1 cellular context compared by ENCODE assay signal in genomic region chr4:47642985-47643745, GRCh38.
TF ChIP-seq lines count a peak whose summit lies in the region.

No MANE protein-coding gene starts in this region.

TF ChIP-seq in K562, 482 proteins besides CTCF, POLR2A, EP300 and RAD21 (continued from another document):
- TF ChIP-seq, protein P1, sequence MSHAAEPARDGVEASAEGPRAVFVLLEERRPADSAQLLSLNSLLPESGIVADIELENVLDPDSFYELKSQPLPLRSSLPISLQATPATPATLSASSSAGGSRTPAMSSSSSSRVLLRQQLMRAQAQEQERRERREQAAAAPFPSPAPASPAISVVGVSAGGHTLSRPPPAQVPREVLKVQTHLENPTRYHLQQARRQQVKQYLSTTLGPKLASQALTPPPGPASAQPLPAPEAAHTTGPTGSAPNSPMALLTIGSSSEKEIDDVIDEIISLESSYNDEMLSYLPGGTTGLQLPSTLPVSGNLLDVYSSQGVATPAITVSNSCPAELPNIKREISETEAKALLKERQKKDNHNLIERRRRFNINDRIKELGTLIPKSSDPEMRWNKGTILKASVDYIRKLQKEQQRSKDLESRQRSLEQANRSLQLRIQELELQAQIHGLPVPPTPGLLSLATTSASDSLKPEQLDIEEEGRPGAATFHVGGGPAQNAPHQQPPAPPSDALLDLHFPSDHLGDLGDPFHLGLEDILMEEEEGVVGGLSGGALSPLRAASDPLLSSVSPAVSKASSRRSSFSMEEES (CRISPR knock-in tag; IDR thresholded peaks at IDR 0.05): peak; percentile 93
- TF ChIP-seq HDAC1 (IDR thresholded peaks at IDR 0.05) (no peak), RAD51 (IDR thresholded peaks at IDR 0.05; ENCODE audit: borderline replicate concordance, low read depth) (peak; percentile 75), ZEB2 (IDR thresholded peaks at IDR 0.05) (no peak), ZNF217 (CRISPR knock-in tag; IDR thresholded peaks at IDR 0.05) (no peak), CBFA2T2 (conservative IDR thresholded peaks at IDR 0.05) (peak; percentile 38), CLOCK (CRISPR knock-in tag; IDR thresholded peaks at IDR 0.05; ENCODE audit: borderline replicate concordance) (no peak)
- TF ChIP-seq, protein P2, sequence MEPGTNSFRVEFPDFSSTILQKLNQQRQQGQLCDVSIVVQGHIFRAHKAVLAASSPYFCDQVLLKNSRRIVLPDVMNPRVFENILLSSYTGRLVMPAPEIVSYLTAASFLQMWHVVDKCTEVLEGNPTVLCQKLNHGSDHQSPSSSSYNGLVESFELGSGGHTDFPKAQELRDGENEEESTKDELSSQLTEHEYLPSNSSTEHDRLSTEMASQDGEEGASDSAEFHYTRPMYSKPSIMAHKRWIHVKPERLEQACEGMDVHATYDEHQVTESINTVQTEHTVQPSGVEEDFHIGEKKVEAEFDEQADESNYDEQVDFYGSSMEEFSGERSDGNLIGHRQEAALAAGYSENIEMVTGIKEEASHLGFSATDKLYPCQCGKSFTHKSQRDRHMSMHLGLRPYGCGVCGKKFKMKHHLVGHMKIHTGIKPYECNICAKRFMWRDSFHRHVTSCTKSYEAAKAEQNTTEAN (CRISPR knock-in tag; IDR thresholded peaks at IDR 0.05): no peak
- TF ChIP-seq, protein P3, sequence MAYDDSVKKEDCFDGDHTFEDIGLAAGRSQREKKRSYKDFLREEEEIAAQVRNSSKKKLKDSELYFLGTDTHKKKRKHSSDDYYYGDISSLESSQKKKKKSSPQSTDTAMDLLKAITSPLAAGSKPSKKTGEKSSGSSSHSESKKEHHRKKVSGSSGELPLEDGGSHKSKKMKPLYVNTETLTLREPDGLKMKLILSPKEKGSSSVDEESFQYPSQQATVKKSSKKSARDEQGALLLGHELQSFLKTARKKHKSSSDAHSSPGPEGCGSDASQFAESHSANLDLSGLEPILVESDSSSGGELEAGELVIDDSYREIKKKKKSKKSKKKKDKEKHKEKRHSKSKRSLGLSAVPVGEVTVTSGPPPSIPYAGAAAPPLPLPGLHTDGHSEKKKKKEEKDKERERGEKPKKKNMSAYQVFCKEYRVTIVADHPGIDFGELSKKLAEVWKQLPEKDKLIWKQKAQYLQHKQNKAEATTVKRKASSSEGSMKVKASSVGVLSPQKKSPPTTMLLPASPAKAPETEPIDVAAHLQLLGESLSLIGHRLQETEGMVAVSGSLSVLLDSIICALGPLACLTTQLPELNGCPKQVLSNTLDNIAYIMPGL (CRISPR knock-in tag; IDR thresholded peaks at IDR 0.05): no peak
